11 cellular contexts compared by ENCODE assay signal in the genomic region with DNA sequence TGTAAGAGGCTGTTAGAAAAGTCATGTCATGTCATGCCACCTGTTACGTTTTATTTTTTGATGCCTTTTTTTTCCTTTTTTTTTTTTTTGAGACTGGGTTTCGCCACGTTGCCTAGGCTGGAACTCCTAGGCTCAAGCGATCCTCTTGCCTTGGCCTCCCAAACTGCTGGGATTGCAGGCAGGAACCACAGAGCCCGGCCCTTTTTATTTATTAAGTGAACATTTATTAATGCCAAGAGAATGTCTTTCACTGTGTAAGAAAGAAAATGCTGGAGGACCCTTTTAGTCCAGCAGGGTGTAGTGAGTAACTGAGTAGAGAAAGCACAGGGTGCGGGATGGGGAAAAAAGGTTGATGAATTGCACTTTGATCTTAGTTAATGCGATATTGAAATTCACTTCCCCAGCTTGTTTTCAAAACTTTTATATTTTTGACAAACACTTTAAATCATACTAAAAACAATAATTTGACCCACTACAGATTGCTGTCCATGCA. TPM values are rescaled to one million over a fixed set of nuclear protein-coding genes. Genes with fewer than 3 reads are reported as not detected.
A peak's percentile ranks its signal among the peaks of the same experiment; 100 is the strongest.
DNase-seq lines count a peak whose midpoint lies in the region; ATAC-seq and TF ChIP-seq lines count a peak whose summit lies in the region.
"Had no signal": no experiment of that assay in that cellular context is flagged by ENCODE, and none has a peak within 500 bp of the region (broad histone marks: within the 10 kb centered on the region; RNA-seq: fewer than 3 reads in every experiment).

No MANE protein-coding gene starts in this region.

- no peaks in the 10 kb centered on the region for H3F3A ChIP-seq in PC-3 (ENCODE audit: low read length, unreplicated experiment)

- BruUV-seq in PC-3 (replicated peaks; lab: Mats Ljungman, UMichigan): no TSS peak

- H3K4me3 Mint-ChIP-seq in stimulated activated naive CD8-positive, alpha-beta T cell treated with anti-CD3 and anti-CD28 coated beads, Interleukin-15, amount 100 ng/mL, for 72 hours: peak overlapping the region; percentile 85 to 88

- H3K27me3 Mint-ChIP-seq in stimulated activated naive CD8-positive, alpha-beta T cell treated with anti-CD3 and anti-CD28 coated beads, Interleukin-15, amount 100 ng/mL, for 72 hours: no peaks in the 10 kb centered on the region

- H3K9me3 ChIP-seq in PC-3 (ENCODE audit: low read length): no peaks in the 10 kb centered on the region
- H3K9me3 ChIP-seq: heart right ventricle had no signal

- H3K9me3 Mint-ChIP-seq in stimulated activated naive CD8-positive, alpha-beta T cell treated with anti-CD3 and anti-CD28 coated beads, Interleukin-15, amount 100 ng/mL, for 72 hours: no peaks in the 10 kb centered on the region

- no peak for ATAC-seq in PC-3
- no peak for ATAC-seq in stimulated activated naive CD8-positive, alpha-beta T cell treated with anti-CD3 and anti-CD28 coated beads, Interleukin-15, amount 100 ng/mL, for 72 hours
- ATAC-seq in GM21717 (IDR thresholded peaks at IDR 0.05; ENCODE audit: unreplicated experiment): no peak
- ATAC-seq: heart right ventricle had no signal

- no peaks in the 10 kb centered on the region for H3K9me2 ChIP-seq in PC-3 (replicated peaks; ENCODE audit: low read length)

- intact Hi-C loops in PC-3 (cut with micrococcal nuclease): no loop called here

- H3K9ac ChIP-seq in PC-3 (ENCODE audit: low read length): no peak overlapping the region

- no peaks in the 10 kb centered on the region for H3K27me3 ChIP-seq in PC-3 (ENCODE audit: low read length)
- H3K27me3 ChIP-seq: heart right ventricle had no signal

- peaks cover 16% of the 10 kb centered on the region for H4K20me1 ChIP-seq in PC-3 (ENCODE audit: low read length)

- POLR2A ChIA-PET in PC-3 (lab: Charles Lee; ENCODE audit: unreplicated experiment): interaction anchor here (0.7 kb wide), 1 partner anchor 60 kb away, joined by 6 read pairs; no protein-coding TSS in a partner anchor

- no peak for TF ChIP-seq CTCF in PC-3 (conservative IDR thresholded peaks at IDR 0.05; ENCODE audit: low read depth, low read length)

- DNase-seq in NOMO-1 treated with DMSO at 0.1 percent for 48 hours (lab: John Stamatoyannopoulos, UW; ENCODE audit: unreplicated experiment) (peak; percentile 38), NOMO-1 treated with dmso at 0.1 percent for 144 hours (lab: John Stamatoyannopoulos, UW; ENCODE audit: unreplicated experiment) (no peak), PC-3 (no peak), epithelial cell of prostate (ENCODE audit: low read depth, low spot score) (no peak), DMS153 (lab: John Stamatoyannopoulos, UW) (no peak), GOT3 (lab: John Stamatoyannopoulos, UW) (no peak)
- no peak for DNase-seq in stimulated activated naive CD8-positive, alpha-beta T cell treated with anti-CD3 and anti-CD28 coated beads, Interleukin-15, amount 100 ng/mL, for 72 hours
- DNase-seq: activated CD8-positive, alpha-beta memory T cell treated with anti-CD3 and anti-CD28 coated beads, Interleukin-2, amount 50 U/mL, for 48 hours; NCI-H2227 treated with DMSO at 0.1 percent for 48 hours had no signal

- peak overlapping the region; percentile 35 to 93 for H3K27ac Mint-ChIP-seq in stimulated activated naive CD8-positive, alpha-beta T cell treated with anti-CD3 and anti-CD28 coated beads, Interleukin-15, amount 100 ng/mL, for 72 hours

- no peak overlapping the region for H3K4me3 ChIP-seq in PC-3 (ENCODE audit: low read length)

- peak overlapping the region; percentile 91 for H3K4me2 ChIP-seq in PC-3 (ENCODE audit: low read length)

- no peak overlapping the region for H3K27ac ChIP-seq in PC-3 (ENCODE audit: low read length)
- H3K27ac ChIP-seq in epithelial cell of prostate: peak overlapping the region; percentile 99

- H3K36me3 ChIP-seq in PC-3 (ENCODE audit: low read depth, low read length): peaks cover 11% of the 10 kb centered on the region; the same call in 1 of the 2 replicates

- H3K79me2 ChIP-seq in PC-3 (ENCODE audit: low read length): peaks cover 42% of the 10 kb centered on the region

- H3K4me1 ChIP-seq in PC-3 (ENCODE audit: insufficient read depth, low read length): peaks cover 14% of the 10 kb centered on the region

- peaks cover 32% of the 10 kb centered on the region for H3K4me1 Mint-ChIP-seq in stimulated activated naive CD8-positive, alpha-beta T cell treated with anti-CD3 and anti-CD28 coated beads, Interleukin-15, amount 100 ng/mL, for 72 hours

- H2AFZ ChIP-seq in PC-3 (ENCODE audit: low read length): no peak overlapping the region

- CTCF ChIA-PET in PC-3 (lab: Charles Lee): no interaction called here

RNA-seq across cellular contexts. Expression of gene XBP1, which starts 2.3 kb away (rescaled TPM):
- total RNA-seq in PC-3 (2014; rRNA removed): 125 and 191 TPM in 2 replicates

RNA-seq across cellular contexts. Expression of gene CCDC117, which starts 30.1 kb away (rescaled TPM):
- 7.1 and 18.8 TPM in 2 replicates for total RNA-seq in PC-3 (2014; rRNA removed)
